12 cellular contexts compared by ENCODE assay signal in the genomic region with DNA sequence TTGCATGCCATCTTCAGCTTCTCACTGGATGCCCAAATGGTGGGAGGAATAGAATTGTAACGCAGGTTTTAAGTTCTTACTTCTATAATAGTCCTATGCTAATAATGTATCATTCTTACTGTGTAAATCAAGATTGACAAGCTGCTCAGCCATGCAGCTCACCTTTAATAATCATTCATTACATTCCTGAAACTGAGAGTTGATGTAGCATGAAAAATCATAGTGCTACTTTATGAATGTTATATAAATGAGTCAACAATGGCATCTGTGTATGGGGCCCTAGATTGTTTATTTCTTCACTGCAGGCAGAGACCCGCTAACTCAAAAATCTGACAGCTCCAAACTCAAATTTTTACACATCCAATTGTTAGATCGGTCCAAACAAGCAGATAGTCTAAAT. TPM values are rescaled to one million over a fixed set of nuclear protein-coding genes. Genes with fewer than 3 reads are reported as not detected.
DNase-seq lines count a peak whose midpoint lies in the region; ATAC-seq and TF ChIP-seq lines count a peak whose summit lies in the region.
"Had no signal": no experiment of that assay in that cellular context is flagged by ENCODE, and none has a peak within 500 bp of the region (broad histone marks: within the 10 kb centered on the region; RNA-seq: fewer than 3 reads in every experiment).

No MANE protein-coding gene starts in this region.

- peak; percentile 28 for DNase-seq in GM12865 (ENCODE audit: low read depth)
- DNase-seq in ureter (ENCODE audit: low spot score) = no peak
- no peak for DNase-seq in NCI-H510A (lab: John Stamatoyannopoulos, UW)
- no peak for DNase-seq in stimulated activated CD4-positive, alpha-beta T cell treated with anti-CD3 and anti-CD28 coated beads, Interleukin-15, amount 100 ng/mL, for 24 hours
- no peak for DNase-seq in activated CD8-positive, alpha-beta memory T cell treated with anti-CD3 and anti-CD28 coated beads, Interleukin-2, amount 50 U/mL, for 4 hours
- DNase-seq: ovary, PC-9, T1000 had no signal

- ATAC-seq in GM19328 (IDR thresholded peaks at IDR 0.05; ENCODE audit: unreplicated experiment) = peak; percentile 72
- peak; percentile 70 for ATAC-seq in HG02642 (IDR thresholded peaks at IDR 0.05; ENCODE audit: poor library complexity, unreplicated experiment)
- peak; percentile 62 for ATAC-seq in HG03342 (IDR thresholded peaks at IDR 0.05; ENCODE audit: unreplicated experiment)

- TF ChIP-seq CTCF in GM12865 (IDR thresholded peaks at IDR 0.05; ENCODE audit: insufficient read depth, low read depth, low read length, missing control alignments) = no peak

- H3K4me3 ChIP-seq in GM12865 (ENCODE audit: low read depth, low read length) = no peak overlapping the region
- H3K4me3 ChIP-seq: ovary, PC-9 had no signal

RNA-seq across cellular contexts. Expression of a gene that starts 34.4 kb away (rescaled TPM):
- total RNA-seq in ureter = 54.0 TPM

RNA-seq across cellular contexts. Expression of a gene that starts 47.0 kb away (rescaled TPM):
- total RNA-seq in ureter = 0.18 TPM
- total RNA-seq: endothelial cell of umbilical vein had no signal
